Comparison of ENCODE assay signal across 1 cellular context in genomic region chr6:163596174-163596573, GRCh38.
A peak's percentile ranks its signal among the peaks of the same experiment; 100 is the strongest.
TF ChIP-seq lines count a peak whose summit lies in the region.

No MANE protein-coding gene starts in this region.

TF ChIP-seq in HepG2, 621 proteins besides CTCF, POLR2A, EP300 and RAD21 (continued from another document):
- TF ChIP-seq ZKSCAN1 (IDR thresholded peaks at IDR 0.05; ENCODE audit: low read length) (no peak), MIXL1 (CRISPR knock-in tag; IDR thresholded peaks at IDR 0.05) (0 out of 2 replicates have a peak, but pooled peaks have one; percentile 10), ARID3A (IDR thresholded peaks at IDR 0.05; ENCODE audit: low read depth, low read length) (peak; percentile 66; the same call in 1 of the 2 replicates), ZBTB7B (CRISPR knock-in tag; IDR thresholded peaks at IDR 0.05) (no peak), FLYWCH1 (CRISPR knock-in tag; IDR thresholded peaks at IDR 0.05) (no peak), SUZ12 (IDR thresholded peaks at IDR 0.05; ENCODE audit: low read depth, low read length) (no peak), ZNF335 (CRISPR knock-in tag; IDR thresholded peaks at IDR 0.05) (no peak), SMAD3 (CRISPR knock-in tag; IDR thresholded peaks at IDR 0.05) (no peak), NR1H2 (CRISPR knock-in tag; IDR thresholded peaks at IDR 0.05; ENCODE audit: borderline replicate concordance, low read depth) (no peak), ZNF552 (CRISPR knock-in tag; IDR thresholded peaks at IDR 0.05; ENCODE audit: borderline replicate concordance) (no peak), FOXM1 (CRISPR knock-in tag; IDR thresholded peaks at IDR 0.05) (no peak), BRF2 (CRISPR knock-in tag; IDR thresholded peaks at IDR 0.05) (no peak), NFRKB (IDR thresholded peaks at IDR 0.05) (no peak), ATF1 (CRISPR knock-in tag; IDR thresholded peaks at IDR 0.05) (no peak), ZNF720 (CRISPR knock-in tag; IDR thresholded peaks at IDR 0.05) (no peak), PCBP1 (IDR thresholded peaks at IDR 0.05; ENCODE audit: borderline replicate concordance, low read depth, low read length) (no peak), SETDB1 (CRISPR knock-in tag; IDR thresholded peaks at IDR 0.05; ENCODE audit: borderline replicate concordance) (no peak), ZNF317 (CRISPR knock-in tag; IDR thresholded peaks at IDR 0.05) (no peak), ZNF530 (CRISPR knock-in tag; IDR thresholded peaks at IDR 0.05; ENCODE audit: low read depth) (no peak), ZNF33A (CRISPR knock-in tag; IDR thresholded peaks at IDR 0.05; ENCODE audit: borderline replicate concordance) (no peak), FOXP4 (CRISPR knock-in tag; IDR thresholded peaks at IDR 0.05) (no peak), ZSCAN9 (CRISPR knock-in tag; IDR thresholded peaks at IDR 0.05; ENCODE audit: borderline replicate concordance) (no peak)
